Comparison of ENCODE assay signal across 7 cellular contexts in the genomic region with DNA sequence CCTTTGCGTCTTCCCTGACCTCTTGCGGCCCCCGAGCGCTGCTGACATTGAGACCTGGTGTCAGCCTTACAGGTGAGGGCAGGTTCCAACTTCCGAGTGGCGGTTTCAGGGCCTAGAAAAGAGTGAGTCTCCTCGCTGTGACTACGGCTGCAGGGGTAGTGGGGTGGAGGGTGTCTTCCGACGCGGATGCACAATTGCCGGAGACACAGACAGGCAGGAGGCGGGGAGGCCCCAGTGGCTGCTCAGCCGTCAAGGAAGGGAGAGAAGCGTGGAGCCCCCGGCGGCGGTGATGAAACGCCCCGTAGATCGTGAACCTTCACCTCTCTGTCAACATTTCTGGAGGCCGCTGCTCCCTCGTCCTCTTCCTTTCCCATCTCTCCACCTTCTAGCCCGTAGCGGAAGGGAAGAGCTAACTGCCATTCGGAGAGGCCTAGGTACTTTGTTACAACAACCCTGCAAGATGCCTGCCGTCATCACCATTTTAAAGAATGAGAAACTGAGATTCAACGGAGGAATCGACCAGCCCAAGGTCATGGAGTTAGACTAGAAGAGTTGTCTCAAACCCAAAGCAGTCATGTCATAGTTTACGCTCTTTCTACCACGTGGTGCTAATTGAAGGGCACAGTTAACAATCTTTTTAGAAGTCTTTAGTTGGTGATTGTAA. TPM values are rescaled to one million over a fixed set of nuclear protein-coding genes. Genes with fewer than 3 reads are reported as not detected.
DNase-seq lines count a peak whose midpoint lies in the region; ATAC-seq, FAIRE-seq and TF ChIP-seq lines count a peak whose summit lies in the region.

No MANE protein-coding gene starts in this region.

- ATAC-seq in GM21576 (IDR thresholded peaks at IDR 0.05; ENCODE audit: unreplicated experiment) (peak; percentile 26), IMR-90 (ENCODE audit: low read depth) (peak; percentile 21), lung (ENCODE audit: insufficient read depth, low FRiP score) (peak; percentile 22)

- peak overlapping the region; percentile 73 to 89 for H4K8ac ChIP-seq in IMR-90 (ENCODE audit: low read depth in 2 of 2, low read length in 2 of 2)

- H3K4me1 ChIP-seq in IMR-90 (ENCODE audit: control insufficient read depth, insufficient read depth, low read length) (peaks cover 5% of the 10 kb centered on the region; the same call in 1 of the 2 replicates), lung (ENCODE audit: control insufficient read depth in 2 of 2, insufficient read depth in 2 of 2, low read length in 2 of 2) (peaks cover 6 to 8% of the 10 kb centered on the region in 2 donors), urinary bladder (ENCODE audit: insufficient read depth) (no peaks in the 10 kb centered on the region)

- H3K79me1 ChIP-seq in IMR-90 (ENCODE audit: low read depth in 1 of 2, low read length in 2 of 2) = peaks cover 15 to 47% of the 10 kb centered on the region in 2 experiments; a peak in 3 of 4 replicates

- peak; percentile 42 for DNase-seq in GM12892 (ENCODE audit: insufficient read length)
- no peak for DNase-seq in IMR-90
- DNase-seq in brain microvascular endothelial cell = no peak
- DNase-seq in lung (ENCODE audit: low spot score) = no peak
- DNase-seq in DMS53 treated with DMSO at 0.1 percent for 48 hours (lab: John Stamatoyannopoulos, UW; ENCODE audit: unreplicated experiment) = no peak

- H2AK5ac ChIP-seq in IMR-90 (ENCODE audit: low read depth, low read length) = peak overlapping the region; percentile 93

- H3K27me3 ChIP-seq in IMR-90 (ENCODE audit: control insufficient read depth, insufficient read depth, low read length) (no peaks in the 10 kb centered on the region), brain microvascular endothelial cell (replicated peaks) (no peaks in the 10 kb centered on the region), lung (ENCODE audit: control insufficient read depth, insufficient read depth) (no peaks in the 10 kb centered on the region)

- H2BK20ac ChIP-seq in IMR-90 (ENCODE audit: low read depth, low read length) = 0 out of 2 replicates have a peak overlapping the region, but pooled peaks have one; percentile 8

- TF ChIP-seq POLR2A in GM12892 (IDR thresholded peaks at IDR 0.05; ENCODE audit: low read depth, low read length) (no peak), IMR-90 (IDR thresholded peaks at IDR 0.05; ENCODE audit: low read depth, low read length) (no peak)

- H2BK5ac ChIP-seq in IMR-90 (ENCODE audit: low read depth, low read length, poor library complexity, severe bottlenecking) = peak overlapping the region; percentile 29

- H3K4me3 ChIP-seq in IMR-90 (ENCODE audit: insufficient read depth, low read depth, low read length) (peak overlapping the region; percentile 61), brain microvascular endothelial cell (ENCODE audit: low read depth, low read length) (peak overlapping the region; percentile 98), lung (peak overlapping the region; percentile 91), urinary bladder (ENCODE audit: low read depth, low read length) (peak overlapping the region; percentile 73)

- H2BK15ac ChIP-seq in IMR-90 (ENCODE audit: low read depth, low read length) = no peak overlapping the region

- H3K4me2 ChIP-seq in IMR-90 (ENCODE audit: low read depth, low read length) = peak overlapping the region; percentile 96

- no CpG with 5 or more reads among the region's 31 CpGs for WGBS in IMR-90 (ENCODE audit: extremely low coverage in 2 of 2, insufficient read length in 1 of 2), 2 experiments
- 3% methylated on average over 31 of the region's 31 CpGs for WGBS in lung, 2 donors
- WGBS in urinary bladder = 3% methylated on average over 31 of the region's 31 CpGs

- H4K5ac ChIP-seq in IMR-90 (ENCODE audit: low read depth, low read length) = peak overlapping the region; percentile 28; the same call in 1 of the 2 replicates

- H3K56ac ChIP-seq in IMR-90 (ENCODE audit: extremely low read depth, insufficient read depth, low read length) = peak overlapping the region; percentile 36

- TF ChIP-seq CTCF in IMR-90 (conservative IDR thresholded peaks at IDR 0.05; ENCODE audit: low read depth, low read length) (no peak), brain microvascular endothelial cell (IDR thresholded peaks at IDR 0.05; ENCODE audit: low read depth, low read length, missing control alignments) (no peak), lung (IDR thresholded peaks at IDR 0.05; ENCODE audit: control extremely low read depth, extremely low read depth) (no peak)

- peaks cover 4% of the 10 kb centered on the region for H3K36me3 ChIP-seq in IMR-90 (ENCODE audit: control insufficient read depth, insufficient read depth, low read length)
- peaks cover 8% of the 10 kb centered on the region for H3K36me3 ChIP-seq in brain microvascular endothelial cell (replicated peaks)
- H3K36me3 ChIP-seq in lung (ENCODE audit: control insufficient read depth in 2 of 2, insufficient read depth in 2 of 2, low read length in 2 of 2) = peaks cover 2 to 3% of the 10 kb centered on the region in 2 donors
- no peaks in the 10 kb centered on the region for H3K36me3 ChIP-seq in urinary bladder (ENCODE audit: insufficient read depth)

- peak overlapping the region; percentile 89; the same call in 1 of the 2 replicates for H3K23ac ChIP-seq in IMR-90 (ENCODE audit: low read depth, low read length)

- peak overlapping the region; percentile 42 for H4K91ac ChIP-seq in IMR-90 (ENCODE audit: insufficient read depth, low read depth, low read length)

- H3K9ac ChIP-seq in IMR-90 (ENCODE audit: low read depth, low read length) = peak overlapping the region; percentile 88

- POLR2A ChIA-PET in IMR-90 (lab: Charles Lee; ENCODE audit: unreplicated experiment) = no interaction called here

- in situ Hi-C loops in IMR-90 (cut with MboI; ENCODE audit: low sequenced_read_pairs) = no loop called here
- in situ Hi-C loops in brain microvascular endothelial cell (cut with HindIII; ENCODE audit: low pct_ligation_motif_present, low sequenced_read_pairs) = no loop called here

- BruUV-seq in IMR-90 (replicated peaks; lab: Mats Ljungman, UMichigan) = no TSS peak

- no peak overlapping the region for H3K18ac ChIP-seq in IMR-90 (ENCODE audit: low read depth, low read length)

- H3K9me3 ChIP-seq in IMR-90 (ENCODE audit: control insufficient read depth, insufficient read depth, low read length) (no peaks in the 10 kb centered on the region), lung (ENCODE audit: control insufficient read depth in 2 of 2, insufficient read depth in 1 of 2, low read length in 1 of 2) (no peaks in the 10 kb centered on the region)

- CTCF ChIA-PET in IMR-90 (lab: Yijun Ruan, JAX) = no interaction called here

- H4K20me1 ChIP-seq in IMR-90 (ENCODE audit: insufficient read depth, low read length) = peaks cover 16% of the 10 kb centered on the region; the same call in 1 of the 2 replicates

- intact Hi-C loops in IMR-90 (cut with micrococcal nuclease) = no loop called here

- H2BK120ac ChIP-seq in IMR-90 (ENCODE audit: low read depth, low read length) = no peak overlapping the region

- H2AK9ac ChIP-seq in IMR-90 (replicated peaks; ENCODE audit: low read depth, low read length, poor library complexity) = peak overlapping the region; percentile 97

- dilution Hi-C loops in IMR-90 (cut with HindIII; ENCODE audit: low sequenced_read_pairs, unreplicated experiment) = no loop called here

- H3K14ac ChIP-seq in IMR-90 (replicated peaks; ENCODE audit: low read depth, low read length) = peak overlapping the region; percentile 84

- H3K4ac ChIP-seq in IMR-90 (ENCODE audit: low read depth, low read length) = peak overlapping the region; percentile 81

- peaks cover 16% of the 10 kb centered on the region for H3K9me1 ChIP-seq in IMR-90 (ENCODE audit: insufficient read depth, low read length)

- peak overlapping the region; percentile 100 for H2AFZ ChIP-seq in IMR-90 (replicated peaks; ENCODE audit: low read length, poor library complexity)

- H3K27ac ChIP-seq in IMR-90 (ENCODE audit: insufficient read depth, low read length) (peak overlapping the region; percentile 60), brain microvascular endothelial cell (peak overlapping the region; percentile 99), lung (ENCODE audit: low read depth in 1 of 2, low read length in 1 of 2) (peak overlapping the region; percentile 91 to 98), urinary bladder (ENCODE audit: low read depth) (peak overlapping the region; percentile 25)

- no peak for TF ChIP-seq RAD21 in IMR-90 (IDR thresholded peaks at IDR 0.05; ENCODE audit: low read length)

- FAIRE-seq in GM12892 (lab: Jason Lieb, UNC) = no peak

RNA-seq across cellular contexts. Expression of gene DNAJA3, which starts 0.5 kb away (rescaled TPM):
- polyA plus RNA-seq in GM12892 (2012; ENCODE audit: missing spikeins) = 52.0 TPM
- total RNA-seq in IMR-90 (2012; rRNA removed) (36.9 and 38.0 TPM in 2 replicates), lung (10 to 100 TPM; 36.9 to 38.5 TPM), urinary bladder (33.5 TPM)
- polyA plus RNA-seq in IMR-90 (2012; rRNA removed) (40.2 TPM in 2 replicates), lung (10 to 100 TPM; 24.8 to 34.2 TPM), urinary bladder (38.4 TPM)
- 28.2 and 36.0 TPM in 2 replicates for polyA plus RNA-seq in IMR-90 (2012; cell fraction: cytosol; rRNA removed)
- polyA plus RNA-seq in IMR-90 (2012; cell fraction: nucleus; rRNA removed; ENCODE audit: low replicate concordance) = 75.3 and 86.2 TPM in 2 replicates

RNA-seq across cellular contexts. Expression of gene CORO7, which starts 9.8 kb away (rescaled TPM):
- polyA plus RNA-seq in GM12892 (2012; ENCODE audit: missing spikeins) = 26.5 TPM
- 6.3 and 7.8 TPM in 2 replicates for total RNA-seq in IMR-90 (2012; rRNA removed)
- polyA plus RNA-seq in IMR-90 (2012; rRNA removed) = 23.6 and 26.7 TPM in 2 replicates
- polyA plus RNA-seq in IMR-90 (2012; cell fraction: cytosol; rRNA removed) = 4.2 and 9.3 TPM in 2 replicates
- 135 and 301 TPM in 2 replicates for polyA plus RNA-seq in IMR-90 (2012; cell fraction: nucleus; rRNA removed; ENCODE audit: low replicate concordance)
- 10 to 100 TPM; 32.3 to 86.2 TPM for total RNA-seq in lung
- 10 to 100 TPM; 27.8 to 60.0 TPM for polyA plus RNA-seq in lung
- total RNA-seq in urinary bladder = 13.7 TPM
- 15.6 TPM for polyA plus RNA-seq in urinary bladder

RNA-seq across cellular contexts. Expression of gene NMRAL1, which starts 48.3 kb away (rescaled TPM):
- 45.9 TPM for polyA plus RNA-seq in GM12892 (2012; ENCODE audit: missing spikeins)
- total RNA-seq in IMR-90 (2012; rRNA removed) = 67.6 and 73.6 TPM in 2 replicates
- polyA plus RNA-seq in IMR-90 (2012; rRNA removed) = 48.6 and 52.4 TPM in 2 replicates
- 62.4 and 64.5 TPM in 2 replicates for polyA plus RNA-seq in IMR-90 (2012; cell fraction: cytosol; rRNA removed)
- 50.0 and 61.0 TPM in 2 replicates for polyA plus RNA-seq in IMR-90 (2012; cell fraction: nucleus; rRNA removed; ENCODE audit: low replicate concordance)
- total RNA-seq in lung = 10 to 100 TPM; 23.4 to 52.9 TPM
- 10 to 100 TPM; 40.7 to 57.4 TPM for polyA plus RNA-seq in lung
- 25.2 TPM for total RNA-seq in urinary bladder
- polyA plus RNA-seq in urinary bladder = 48.2 TPM

RNA-seq across cellular contexts. Expression of gene HMOX2, which starts 50.0 kb away (rescaled TPM):
- polyA plus RNA-seq in GM12892 (2012; ENCODE audit: missing spikeins) = 25.8 TPM
- total RNA-seq in IMR-90 (2012; rRNA removed) (91.1 and 98.8 TPM in 2 replicates), lung (10 to 100 TPM; 37.6 to 57.8 TPM), urinary bladder (27.9 TPM)
- polyA plus RNA-seq in IMR-90 (2012; rRNA removed) (93.9 and 109 TPM in 2 replicates), lung (10 to 100 TPM; 45.6 to 57.0 TPM), urinary bladder (45.6 TPM)
- polyA plus RNA-seq in IMR-90 (2012; cell fraction: cytosol; rRNA removed) = 80.5 and 83.7 TPM in 2 replicates
- 50.5 and 52.2 TPM in 2 replicates for polyA plus RNA-seq in IMR-90 (2012; cell fraction: nucleus; rRNA removed; ENCODE audit: low replicate concordance)

RNA-seq across cellular contexts. Expression of gene VASN, which starts 54.5 kb away (rescaled TPM):
- polyA plus RNA-seq in GM12892 (2012; ENCODE audit: missing spikeins) = not detected
- total RNA-seq in IMR-90 (2012; rRNA removed) = 9.3 and 10.3 TPM in 2 replicates
- 83.8 and 87.2 TPM in 2 replicates for polyA plus RNA-seq in IMR-90 (2012; rRNA removed)
- polyA plus RNA-seq in IMR-90 (2012; cell fraction: cytosol; rRNA removed) = 83.6 and 183 TPM in 2 replicates
- 42.8 and 134 TPM in 2 replicates for polyA plus RNA-seq in IMR-90 (2012; cell fraction: nucleus; rRNA removed; ENCODE audit: low replicate concordance)
- total RNA-seq in lung = 10 to 100 TPM; 32.9 to 42.9 TPM
- polyA plus RNA-seq in lung = 10 to 100 TPM; 18.8 to 29.6 TPM
- total RNA-seq in urinary bladder = 20.8 TPM
- polyA plus RNA-seq in urinary bladder = 47.6 TPM

Comparison
In these comparisons a context has a peak if more than half of its experiments do, and no peak if none do; other contexts are left out.
1. H3K27ac ChIP-seq: peak in every context shown above with its lines; median percentile 99 in brain microvascular endothelial cell; 94 in lung; 60 in IMR-90; 25 in urinary bladder.